In genomic region chr14:84523746-84524145, GRCh38 we compare ENCODE assay signal across 27 cellular contexts.
"Had no signal": no experiment of that assay in that cellular context is flagged by ENCODE, and none has a peak within 500 bp of the region (broad histone marks: within the 10 kb centered on the region; RNA-seq: fewer than 3 reads in every experiment).

No MANE protein-coding gene starts in this region.

- H3K36me3 ChIP-seq: stomach, suprapubic skin, thoracic aorta, thyroid gland, tibial artery, tibial nerve, transverse colon, upper lobe of left lung, upper lobe of right lung, uterus, vagina had no signal

- ATAC-seq: stimulated activated effector memory CD8-positive, alpha-beta T cell treated with anti-CD3 and anti-CD28 coated beads, Interleukin-12 subunit alpha, Interleukin-12 subunit beta, amount 100 ng/mL, for 72 hours; stimulated activated memory B cell treated with anti-CD40 and anti-IgM and Interleukin-4, amounts not matched to agents 10 μg/mL and 1 μg/mL and 100 μg/mL, for 72 hours; stimulated activated naive B cell treated with anti-CD40 and anti-IgM and Interleukin-4, amounts not matched to agents 10 μg/mL and 1 μg/mL and 100 μg/mL, for 72 hours; stimulated activated naive CD8-positive, alpha-beta T cell treated with anti-CD3 and anti-CD28 coated beads, Interleukin-15, amount 100 ng/mL, for 72 hours; stimulated activated naive CD8-positive, alpha-beta T cell treated with anti-CD3 and anti-CD28 coated beads, Interleukin-15, Interleukin-2, amounts not matched to agents 100 U/mL and 50 U/mL, for 24 hours; upper lobe of right lung had no signal

- H3K4me3 ChIP-seq: stomach, suprapubic skin, testis, thoracic aorta, thyroid gland, tibial artery, tibial nerve, transverse colon, upper lobe of left lung, upper lobe of right lung, uterus, vagina had no signal

- H3K4me1 ChIP-seq: stomach, suprapubic skin, testis, thyroid gland, tibial artery, tibial nerve, transverse colon, upper lobe of left lung, upper lobe of right lung, uterus, vagina had no signal

- H3K27ac ChIP-seq: stomach, suprapubic skin, testis, thoracic aorta, thyroid gland, tibial artery, tibial nerve, transverse colon, upper lobe of left lung, upper lobe of right lung, uterus, vagina had no signal

- FAIRE-seq: urothelium cell line had no signal

- H3K9me3 ChIP-seq: stomach, suprapubic skin, testis, thoracic aorta, thyroid gland, tibial artery, tibial nerve, transverse colon, upper lobe of left lung, upper lobe of right lung, uterus, vagina had no signal

- DNase-seq: stimulated activated CD4-positive, alpha-beta T cell treated with anti-CD3 and anti-CD28 coated beads, Interleukin-2, amount 100 ng/mL, for 48 hours; stimulated activated CD4-positive, alpha-beta T cell treated with anti-CD3 and anti-CD28 coated beads, Interleukin-4, amount 100 ng/mL, for 1 hour; stimulated activated CD4-positive, alpha-beta T cell treated with anti-CD3 and anti-CD28 coated beads, Interleukin-4, amount 100 ng/mL, for 24 hours; stimulated activated CD4-positive, alpha-beta T cell treated with anti-CD3 and anti-CD28 coated beads, Interleukin-4, amount 100 ng/mL, for 4 hours; stimulated activated CD8-positive, alpha-beta memory T cell treated with anti-CD3 and anti-CD28 coated beads, Interleukin-4, amount 100 ng/mL, for 48 hours; stimulated activated naive B cell treated with anti-CD40 and anti-IgM and Interleukin-4, amounts not matched to agents 10 μg/mL and 1 μg/mL and 100 μg/mL, for 72 hours; stimulated activated naive CD4-positive, alpha-beta T cell; stimulated activated naive CD4-positive, alpha-beta T cell treated with Interleukin-2 at 50 U/mL for 16 hours; stimulated activated naive CD8-positive, alpha-beta T cell treated with anti-CD3 and anti-CD28 coated beads, Interleukin-15, amount 100 ng/mL, for 72 hours; stimulated activated naive CD8-positive, alpha-beta T cell treated with anti-CD3 and anti-CD28 coated beads, Interleukin-15, Interleukin-2, amounts not matched to agents 100 U/mL and 50 U/mL, for 24 hours; stomach; substantia nigra; testis; thyroid gland; tibial artery; transverse colon; trophoblast cell; upper lobe of left lung; upper lobe of right lung; uterus had no signal

- H3K27me3 ChIP-seq: stomach, suprapubic skin, testis, thyroid gland, tibial artery, tibial nerve, transverse colon, upper lobe of left lung, upper lobe of right lung, uterus, vagina had no signal
